ENCODE assay signal across 12 cellular contexts in genomic region chr1:109167114-109167513, GRCh38. TPM values are rescaled to one million over a fixed set of nuclear protein-coding genes. Genes with fewer than 3 reads are reported as not detected.
DNase-seq lines count a peak whose midpoint lies in the region; ATAC-seq and TF ChIP-seq lines count a peak whose summit lies in the region.
"Had no signal": no experiment of that assay in that cellular context is flagged by ENCODE, and none has a peak within 500 bp of the region (broad histone marks: within the 10 kb centered on the region; RNA-seq: fewer than 3 reads in every experiment).

No MANE protein-coding gene starts in this region.

- TF ChIP-seq CTCF in nephron (IDR thresholded peaks at IDR 0.05; ENCODE audit: unreplicated experiment in 3 of 3) (no peak), mesothelial cell of epicardium (IDR thresholded peaks at IDR 0.05; ENCODE audit: unreplicated experiment) (no peak), HFFc6 (IDR thresholded peaks at IDR 0.05) (no peak)

- H3K36me3 Mint-ChIP-seq in nephron (ENCODE audit: low read depth) (no peaks in the 10 kb centered on the region), mesothelial cell of epicardium (no peaks in the 10 kb centered on the region), HFFc6 (ENCODE audit: low read depth) (no peaks in the 10 kb centered on the region)

- no peak overlapping the region for H3K4me3 Mint-ChIP-seq in nephron
- no peak overlapping the region for H3K4me3 Mint-ChIP-seq in mesothelial cell of epicardium
- no peak overlapping the region for H3K4me3 Mint-ChIP-seq in HFFc6

- H3K9me3 Mint-ChIP-seq in nephron (no peaks in the 10 kb centered on the region), mesothelial cell of epicardium (no peaks in the 10 kb centered on the region), HFFc6 (no peaks in the 10 kb centered on the region)

- peaks cover 25% of the 10 kb centered on the region for H3K4me1 Mint-ChIP-seq in nephron
- H3K4me1 Mint-ChIP-seq in mesothelial cell of epicardium: peaks cover 3% of the 10 kb centered on the region
- peaks cover 52% of the 10 kb centered on the region for H3K4me1 Mint-ChIP-seq in HFFc6 (ENCODE audit: low read depth)

- H3K27ac Mint-ChIP-seq in nephron: peak overlapping the region in 2 of 3 experiments; percentile 35 to 72
- H3K27ac Mint-ChIP-seq in mesothelial cell of epicardium: no peak overlapping the region
- H3K27ac Mint-ChIP-seq in HFFc6: no peak overlapping the region; the same call in 1 of the 2 replicates

- H3K27me3 Mint-ChIP-seq in nephron (ENCODE audit: low read depth) (peaks cover 7% of the 10 kb centered on the region), mesothelial cell of epicardium (ENCODE audit: low read depth) (peaks cover 3% of the 10 kb centered on the region), HFFc6 (ENCODE audit: insufficient read depth) (no peaks in the 10 kb centered on the region)

- ATAC-seq in GM19035 (IDR thresholded peaks at IDR 0.05; ENCODE audit: unreplicated experiment) (peak; percentile 52), HG02642 (IDR thresholded peaks at IDR 0.05; ENCODE audit: poor library complexity, unreplicated experiment) (peak; percentile 66)

- DNase-seq in HK-2 (ENCODE audit: unreplicated experiment) (peak; percentile 37), OCI-M1 (lab: John Stamatoyannopoulos, UW) (no peak), mesothelial cell of epicardium (ENCODE audit: low spot score in 2 of 2, unreplicated experiment in 2 of 2) (no peak), HFFc6 (no peak)
- no peak for DNase-seq in activated CD4-positive, CD25-positive, alpha-beta regulatory T cell (lab: John Stamatoyannopoulos, UW)
- DNase-seq: kidney; NCI-H446; pancreas; stimulated activated CD4-positive, alpha-beta T cell treated with anti-CD3 and anti-CD28 coated beads, Interleukin-4, amount 100 ng/mL, for 1 hour had no signal

RNA-seq across cellular contexts. Expression of gene SARS1, which starts 46.6 kb away (rescaled TPM):
- total RNA-seq in mesothelial cell of epicardium: 99.0 to 104 TPM (median 99.4 TPM) in 3 replicates
- 100 to 1,000 TPM; 165 to 194 (median 176) TPM for total RNA-seq in HFFc6 (2021; fragmentation: NEBNext Ultra II Directional; extraction: Animal tissue kit (Norgen Biotek cat#: 25700))

RNA-seq across cellular contexts. Expression of gene ELAPOR1, which starts 53.2 kb away (rescaled TPM):
- total RNA-seq in mesothelial cell of epicardium: 0.34 to 0.86 TPM (median 0.80 TPM) in 3 replicates
- total RNA-seq in HFFc6 (2021; fragmentation: NEBNext Ultra II Directional; extraction: Animal tissue kit (Norgen Biotek cat#: 25700)): 1 to 10 TPM in 5 of 6 experiments, under 1 TPM in 1; 0.38 to 2.6 (median 2.0) TPM

Comparison
In these comparisons a context has a peak if more than half of its experiments do, and no peak if none do; other contexts are left out.
1. H3K27ac Mint-ChIP-seq: peak in nephron (2 of 3); none in mesothelial cell of epicardium (single experiment) and HFFc6 (single experiment).